Comparison of ENCODE assay signal across 8 cellular contexts in the genomic region with DNA sequence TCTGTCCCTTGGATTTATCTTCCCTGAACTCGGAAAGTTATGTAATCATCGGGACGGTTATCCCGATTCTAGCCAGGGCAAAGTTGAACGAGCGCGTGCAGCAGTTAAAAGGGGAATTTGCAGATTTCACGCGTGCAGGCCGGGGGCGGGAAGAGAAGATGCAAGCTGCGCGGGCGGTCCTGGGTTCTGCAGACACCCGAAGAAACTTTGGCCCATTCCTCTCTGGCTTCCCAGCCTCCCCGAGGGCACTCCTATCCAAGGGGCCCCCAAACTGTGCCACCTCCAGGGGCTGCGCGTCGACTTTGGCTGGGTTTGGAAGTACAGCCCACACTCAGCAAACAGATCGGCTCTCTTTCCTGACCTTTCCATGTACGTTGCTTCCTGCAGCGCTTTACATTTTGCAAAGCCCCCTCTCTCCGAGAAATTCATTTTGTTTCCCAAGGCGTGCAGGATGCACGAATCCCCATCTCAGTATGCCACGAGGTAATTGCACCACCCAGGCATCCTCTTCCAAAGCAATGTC. TPM values are rescaled to one million over a fixed set of nuclear protein-coding genes. Genes with fewer than 3 reads are reported as not detected.
DNase-seq lines count a peak whose midpoint lies in the region; ATAC-seq and TF ChIP-seq lines count a peak whose summit lies in the region.

No MANE protein-coding gene starts in this region.

- peaks cover 6% of the 10 kb centered on the region for H3K27me3 Mint-ChIP-seq in activated naive CD4-positive, alpha-beta T cell treated with anti-CD3 and anti-CD28 coated beads, Interleukin-2, amount 10 ng/mL, durations not matched to agents 7 days and 5 days
- H3K27me3 Mint-ChIP-seq in activated B cell treated with CpG ODN at 0.5 μM for 24 hours, result no peaks in the 10 kb centered on the region

- POLR2A ChIA-PET in activated B cell treated with CpG ODN at 0.5 μM for 24 hours (lab: Charles Lee), result interaction anchor here (0.7 to 3.0 kb wide), 6 partner anchors 11 to 129 kb away, joined by 3 to 23 read pairs (median 4); no protein-coding TSS in a partner anchor

- ATAC-seq in activated B cell treated with CpG ODN at 0.5 μM for 24 hours (ENCODE audit: low read depth) (no peak), HG02642 (IDR thresholded peaks at IDR 0.05; ENCODE audit: poor library complexity, unreplicated experiment) (no peak), HG03139 (IDR thresholded peaks at IDR 0.05; ENCODE audit: unreplicated experiment) (no peak), HG02884 (IDR thresholded peaks at IDR 0.05; ENCODE audit: unreplicated experiment) (no peak)

- H3K27ac Mint-ChIP-seq in activated naive CD4-positive, alpha-beta T cell treated with anti-CD3 and anti-CD28 coated beads, Interleukin-2, amount 10 ng/mL, durations not matched to agents 7 days and 5 days, result peak overlapping the region; percentile 66
- peak overlapping the region; percentile 86 for H3K27ac Mint-ChIP-seq in activated B cell treated with CpG ODN at 0.5 μM for 24 hours

- peak overlapping the region; percentile 97 for H3K4me2 ChIP-seq in osteoblast (ENCODE audit: insufficient read depth, low read length)

- H3K36me3 Mint-ChIP-seq in activated naive CD4-positive, alpha-beta T cell treated with anti-CD3 and anti-CD28 coated beads, Interleukin-2, amount 10 ng/mL, durations not matched to agents 7 days and 5 days, result peaks cover 20% of the 10 kb centered on the region
- peaks cover 25% of the 10 kb centered on the region for H3K36me3 Mint-ChIP-seq in activated B cell treated with CpG ODN at 0.5 μM for 24 hours (ENCODE audit: low read depth)

- H3K4me1 Mint-ChIP-seq in activated naive CD4-positive, alpha-beta T cell treated with anti-CD3 and anti-CD28 coated beads, Interleukin-2, amount 10 ng/mL, durations not matched to agents 7 days and 5 days, result peaks cover 33% of the 10 kb centered on the region
- peaks cover 37% of the 10 kb centered on the region for H3K4me1 Mint-ChIP-seq in activated B cell treated with CpG ODN at 0.5 μM for 24 hours

- H3K27ac ChIP-seq in osteoblast (ENCODE audit: low read depth, low read length), result peak overlapping the region; percentile 8

- no peaks in the 10 kb centered on the region for H3K9me3 Mint-ChIP-seq in activated naive CD4-positive, alpha-beta T cell treated with anti-CD3 and anti-CD28 coated beads, Interleukin-2, amount 10 ng/mL, durations not matched to agents 7 days and 5 days
- H3K9me3 Mint-ChIP-seq in activated B cell treated with CpG ODN at 0.5 μM for 24 hours, result no peaks in the 10 kb centered on the region

- no peak for TF ChIP-seq CTCF in activated B cell treated with CpG ODN at 0.5 μM for 24 hours (IDR thresholded peaks at IDR 0.05)
- TF ChIP-seq CTCF in osteoblast (IDR thresholded peaks at IDR 0.05; ENCODE audit: extremely low read depth, low read depth, low read length), result no peak

- CTCF ChIA-PET in activated naive CD4-positive, alpha-beta T cell treated with anti-CD3 and anti-CD28 coated beads, Interleukin-2, amount 10 ng/mL, durations not matched to agents 7 days and 5 days (lab: Charles Lee), result no interaction called here
- CTCF ChIA-PET in activated B cell treated with CpG ODN at 0.5 μM for 24 hours (lab: Charles Lee), result no interaction called here

- peaks cover 41% of the 10 kb centered on the region for H3K79me2 ChIP-seq in osteoblast (ENCODE audit: insufficient read depth, low read length)

- no peaks in the 10 kb centered on the region for H3K9me3 ChIP-seq in osteoblast (ENCODE audit: low read depth, low read length)

- no peak for DNase-seq in activated naive CD4-positive, alpha-beta T cell treated with anti-CD3 and anti-CD28 coated beads, Interleukin-2, amount 10 ng/mL, durations not matched to agents 7 days and 5 days
- DNase-seq in activated naive CD4-positive, alpha-beta T cell (lab: John Stamatoyannopoulos, UW), result no peak
- DNase-seq in activated B cell treated with CpG ODN at 0.5 μM for 24 hours, result no peak
- peak in 40 of 42 donors; percentile 21 to 80 (median 44) for DNase-seq in head of caudate nucleus
- peak; percentile 73 for DNase-seq in osteoblast (ENCODE audit: insufficient read length, low spot score, missing footprints)

- H2AFZ ChIP-seq in osteoblast (ENCODE audit: low read length), result peak overlapping the region; percentile 97

- H3K36me3 ChIP-seq in osteoblast (ENCODE audit: insufficient read depth, low read length), result no peaks in the 10 kb centered on the region

- no peaks in the 10 kb centered on the region for H3K27me3 ChIP-seq in osteoblast (ENCODE audit: insufficient read depth, low read length)

- peaks cover 56% of the 10 kb centered on the region for H3K4me1 ChIP-seq in osteoblast (ENCODE audit: insufficient read depth, low read length)

- H3K4me3 ChIP-seq in osteoblast (ENCODE audit: insufficient read depth, low read length), result peak overlapping the region; percentile 89

- H3K4me3 Mint-ChIP-seq in activated naive CD4-positive, alpha-beta T cell treated with anti-CD3 and anti-CD28 coated beads, Interleukin-2, amount 10 ng/mL, durations not matched to agents 7 days and 5 days, result peak overlapping the region; percentile 99
- peak overlapping the region; percentile 98 for H3K4me3 Mint-ChIP-seq in activated B cell treated with CpG ODN at 0.5 μM for 24 hours

- H4K20me1 ChIP-seq in osteoblast (ENCODE audit: insufficient read depth, low read length), result peaks cover 33% of the 10 kb centered on the region

- intact Hi-C loops in activated B cell treated with CpG ODN at 0.5 μM for 24 hours (cut with micrococcal nuclease) (loop anchor here (2.0 to 5.0 kb wide), 3 partner anchors 33 to 463 kb away; a partner anchor contains a TSS), head of caudate nucleus (cut with DNase I) (no loop called here)

RNA-seq across cellular contexts. Expression of a gene that starts 0.9 kb away (rescaled TPM):
- total RNA-seq in activated B cell treated with CpG ODN at 0.5 μM for 24 hours (148 and 152 TPM in 2 replicates), osteoblast (107 and 114 TPM in 2 replicates)

RNA-seq across cellular contexts. Expression of a gene that starts 54.7 kb away (rescaled TPM):
- total RNA-seq in activated B cell treated with CpG ODN at 0.5 μM for 24 hours (80.7 and 83.9 TPM in 2 replicates), osteoblast (2.1 and 2.9 TPM in 2 replicates)

Comparison
In these comparisons a context has a peak if more than half of its experiments do, and no peak if none do; other contexts are left out.
1. DNase-seq: peak in head of caudate nucleus (40 of 42) and osteoblast (single experiment); none in activated naive CD4-positive, alpha-beta T cell treated with anti-CD3 and anti-CD28 coated beads, Interleukin-2, amount 10 ng/mL, durations not matched to agents 7 days and 5 days (single experiment), activated naive CD4-positive, alpha-beta T cell (0 of 4) and activated B cell treated with CpG ODN at 0.5 μM for 24 hours (single experiment).
2. RNA of a gene that starts 54.7 kb away (total RNA-seq): 80.7 to 83.9 TPM in activated B cell treated with CpG ODN at 0.5 μM for 24 hours; 2.1 to 2.9 TPM in osteoblast; every median in the first group is over 10 times any median in the second.